1 cellular context compared by ENCODE assay signal in genomic region chr18:48605408-48605845, GRCh38.
TF ChIP-seq lines count a peak whose summit lies in the region.

No MANE protein-coding gene starts in this region.

TF ChIP-seq in GM23338, 12 proteins besides CTCF, POLR2A, EP300 and RAD21 (continued from another document):
- TF ChIP-seq REST (IDR thresholded peaks at IDR 0.05; ENCODE audit: unreplicated experiment) = no peak
- TF ChIP-seq ZNF462 (CRISPR knock-in tag; IDR thresholded peaks at IDR 0.05) = no peak
- no peak for TF ChIP-seq ETS1 (IDR thresholded peaks at IDR 0.05)
